16 cellular contexts compared by ENCODE assay signal in the genomic region with DNA sequence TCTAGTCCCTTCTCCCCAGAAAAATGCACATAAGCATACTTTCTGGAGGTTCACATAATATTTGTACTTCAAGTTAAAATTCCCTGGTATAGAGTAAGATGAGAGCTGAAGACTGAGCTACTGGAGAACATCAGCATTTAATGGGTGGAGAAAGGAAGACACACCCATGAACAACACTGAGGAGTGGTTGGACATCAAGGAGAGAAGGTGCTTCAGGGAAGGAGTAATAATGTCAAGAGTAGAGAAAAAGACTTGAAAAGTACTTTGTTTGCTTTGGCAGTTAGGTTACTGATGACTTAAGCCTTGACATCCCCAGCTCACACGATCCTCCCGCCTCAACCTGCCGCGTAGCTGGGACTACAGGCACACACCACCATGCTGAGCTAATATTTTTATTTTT. TPM values are rescaled to one million over a fixed set of nuclear protein-coding genes. Genes with fewer than 3 reads are reported as not detected.
DNase-seq lines count a peak whose midpoint lies in the region; ATAC-seq and TF ChIP-seq lines count a peak whose summit lies in the region.
"Had no signal": no experiment of that assay in that cellular context is flagged by ENCODE, and none has a peak within 500 bp of the region (broad histone marks: within the 10 kb centered on the region; RNA-seq: fewer than 3 reads in every experiment).

No MANE protein-coding gene starts in this region.

- ATAC-seq in lung (ENCODE audit: insufficient read depth, low FRiP score): peak; percentile 58
- no peak for ATAC-seq in naive thymus-derived CD8-positive, alpha-beta T cell
- ATAC-seq: A549, HepG2 had no signal

- H2AFZ ChIP-seq in MM.1S (ENCODE audit: low read length): no peak overlapping the region

- no peak overlapping the region for H3K4me3 ChIP-seq in MM.1S (ENCODE audit: low read length)
- H3K4me3 ChIP-seq in lung: no peak overlapping the region
- H3K4me3 ChIP-seq: A549 had no signal

- H3K36me3 Mint-ChIP-seq in activated naive CD4-positive, alpha-beta T cell treated with anti-CD3 and anti-CD28 coated beads, Interleukin-2, amount 50 U/mL, for 24 hours: peaks cover 15% of the 10 kb centered on the region
- H3K36me3 Mint-ChIP-seq in activated naive CD4-positive, alpha-beta T cell treated with anti-CD3 and anti-CD28 coated beads for 36 hours (ENCODE audit: low read depth): peaks cover 34% of the 10 kb centered on the region
- H3K36me3 Mint-ChIP-seq in naive thymus-derived CD8-positive, alpha-beta T cell: peaks cover 6 to 41% (median 33%) of the 10 kb centered on the region in 3 donors

- peak overlapping the region; percentile 34; the same call in 1 of the 2 replicates for H3K27ac ChIP-seq in MM.1S (ENCODE audit: low read length)
- no peak overlapping the region for H3K27ac ChIP-seq in lung (ENCODE audit: low read depth in 1 of 2, low read length in 1 of 2)
- H3K27ac ChIP-seq: A549, C4-2B had no signal

- no peak for DNase-seq in activated naive CD4-positive, alpha-beta T cell treated with anti-CD3 and anti-CD28 coated beads for 36 hours
- no peak for DNase-seq in MM.1S
- DNase-seq in lung (ENCODE audit: low spot score): no peak
- no peak for DNase-seq in DMS153 (lab: John Stamatoyannopoulos, UW)
- DNase-seq in NCI-H2196 treated with DMSO at 0.1 percent for 48 hours (lab: John Stamatoyannopoulos, UW; ENCODE audit: unreplicated experiment): no peak
- DNase-seq in naive thymus-derived CD8-positive, alpha-beta T cell: no peak
- DNase-seq: BE2C; CD4-positive, alpha-beta memory T cell; DMS79 treated with DMSO at 0.1 percent for 48 hours; EL; GOT3; H9 had no signal

- H3K4me1 ChIP-seq in MM.1S (ENCODE audit: low read length) (peaks cover 11% of the 10 kb centered on the region), lung (ENCODE audit: control insufficient read depth in 2 of 2, insufficient read depth in 2 of 2, low read length in 2 of 2) (no peaks in the 10 kb centered on the region)
- H3K4me1 ChIP-seq: A549, BE2C had no signal

- no peak overlapping the region for H3K4me3 Mint-ChIP-seq in activated naive CD4-positive, alpha-beta T cell treated with anti-CD3 and anti-CD28 coated beads, Interleukin-2, amount 50 U/mL, for 24 hours
- H3K4me3 Mint-ChIP-seq in activated naive CD4-positive, alpha-beta T cell treated with anti-CD3 and anti-CD28 coated beads for 36 hours: no peak overlapping the region
- H3K4me3 Mint-ChIP-seq in naive thymus-derived CD8-positive, alpha-beta T cell: no peak overlapping the region
- H3K4me3 Mint-ChIP-seq: CD4-positive, alpha-beta memory T cell; H9 had no signal

- H3K4me2 ChIP-seq in MM.1S (ENCODE audit: low read depth, low read length): no peak overlapping the region; the same call in 1 of the 2 replicates
- H3K4me2 ChIP-seq: A549 had no signal

- H3K27me3 ChIP-seq in MM.1S (replicated peaks; ENCODE audit: insufficient read depth, low read length) (no peaks in the 10 kb centered on the region), lung (ENCODE audit: control insufficient read depth, insufficient read depth) (no peaks in the 10 kb centered on the region)
- H3K27me3 ChIP-seq: BE2C had no signal

- H3K27ac Mint-ChIP-seq in activated naive CD4-positive, alpha-beta T cell treated with anti-CD3 and anti-CD28 coated beads, Interleukin-2, amount 50 U/mL, for 24 hours: peak overlapping the region; percentile 32
- H3K27ac Mint-ChIP-seq in activated naive CD4-positive, alpha-beta T cell treated with anti-CD3 and anti-CD28 coated beads for 36 hours: no peak overlapping the region
- H3K27ac Mint-ChIP-seq in naive thymus-derived CD8-positive, alpha-beta T cell: peak overlapping the region in 1 of 10 donors; percentile 73
- H3K27ac Mint-ChIP-seq: H9 had no signal

- no peaks in the 10 kb centered on the region for H3K79me2 ChIP-seq in MM.1S (ENCODE audit: low read length)

- WGBS in lung, 2 donors: 78 to 86% methylated on average over 4 of the region's 4 CpGs

- no peak overlapping the region for H3K9ac ChIP-seq in MM.1S (ENCODE audit: low read length)

- CTCF ChIA-PET in activated naive CD4-positive, alpha-beta T cell treated with anti-CD3 and anti-CD28 coated beads for 36 hours (lab: Charles Lee): interaction anchor here (0.9 to 4.7 kb wide), 5 partner anchors 11 to 64 kb away, joined by 3 to 29 read pairs (median 4); no protein-coding TSS in a partner anchor

- intact Hi-C loops in activated naive CD4-positive, alpha-beta T cell treated with anti-CD3 and anti-CD28 coated beads for 36 hours (cut with micrococcal nuclease): no loop called here

- H3K27me3 Mint-ChIP-seq in activated naive CD4-positive, alpha-beta T cell treated with anti-CD3 and anti-CD28 coated beads, Interleukin-2, amount 50 U/mL, for 24 hours: no peaks in the 10 kb centered on the region
- no peaks in the 10 kb centered on the region for H3K27me3 Mint-ChIP-seq in activated naive CD4-positive, alpha-beta T cell treated with anti-CD3 and anti-CD28 coated beads for 36 hours (ENCODE audit: low read depth)
- H3K27me3 Mint-ChIP-seq in naive thymus-derived CD8-positive, alpha-beta T cell: no peaks in the 10 kb centered on the region
- H3K27me3 Mint-ChIP-seq: CD4-positive, alpha-beta memory T cell had no signal

- no peaks in the 10 kb centered on the region for H3K4me1 Mint-ChIP-seq in activated naive CD4-positive, alpha-beta T cell treated with anti-CD3 and anti-CD28 coated beads, Interleukin-2, amount 50 U/mL, for 24 hours
- H3K4me1 Mint-ChIP-seq in activated naive CD4-positive, alpha-beta T cell treated with anti-CD3 and anti-CD28 coated beads for 36 hours (ENCODE audit: low read depth): no peaks in the 10 kb centered on the region
- H3K4me1 Mint-ChIP-seq in naive thymus-derived CD8-positive, alpha-beta T cell: no peaks in the 10 kb centered on the region
- H3K4me1 Mint-ChIP-seq: CD4-positive, alpha-beta memory T cell; H9 had no signal

- H3K9me3 ChIP-seq in MM.1S (replicated peaks; ENCODE audit: insufficient read depth, low read length): no peaks in the 10 kb centered on the region
- H3K9me3 ChIP-seq in lung (ENCODE audit: control insufficient read depth in 2 of 2, insufficient read depth in 1 of 2, low read length in 1 of 2): no peaks in the 10 kb centered on the region
- H3K9me3 ChIP-seq: A549, BE2C had no signal

- H3K36me3 ChIP-seq in MM.1S (replicated peaks; ENCODE audit: insufficient read depth, low read length) (peaks cover 22% of the 10 kb centered on the region), lung (ENCODE audit: control insufficient read depth in 2 of 2, insufficient read depth in 2 of 2, low read length in 2 of 2) (peaks cover 37 to 42% of the 10 kb centered on the region in 2 donors)

- H3K9me3 Mint-ChIP-seq in activated naive CD4-positive, alpha-beta T cell treated with anti-CD3 and anti-CD28 coated beads, Interleukin-2, amount 50 U/mL, for 24 hours: no peaks in the 10 kb centered on the region
- no peaks in the 10 kb centered on the region for H3K9me3 Mint-ChIP-seq in activated naive CD4-positive, alpha-beta T cell treated with anti-CD3 and anti-CD28 coated beads for 36 hours
- H3K9me3 Mint-ChIP-seq in naive thymus-derived CD8-positive, alpha-beta T cell: no peaks in the 10 kb centered on the region
- H3K9me3 Mint-ChIP-seq: CD4-positive, alpha-beta memory T cell; H9 had no signal

- no peaks in the 10 kb centered on the region for H4K20me1 ChIP-seq in MM.1S (ENCODE audit: insufficient read depth, low read length)

- peaks cover 4% of the 10 kb centered on the region; the same call in 1 of the 2 replicates for H3F3A ChIP-seq in MM.1S (ENCODE audit: insufficient read depth, low read length)

- POLR2A ChIA-PET in naive thymus-derived CD8-positive, alpha-beta T cell (lab: Charles Lee): no interaction called here

- TF ChIP-seq CTCF in MM.1S (IDR thresholded peaks at IDR 0.05; ENCODE audit: low read length): no peak
- TF ChIP-seq CTCF in lung (IDR thresholded peaks at IDR 0.05; ENCODE audit: control extremely low read depth, extremely low read depth): no peak

- H3K9me2 ChIP-seq in MM.1S (replicated peaks; ENCODE audit: insufficient read depth, low read length): no peaks in the 10 kb centered on the region

RNA-seq across cellular contexts. Expression of gene PEA15, which starts 21.9 kb away (rescaled TPM):
- 10 to 100 TPM; 34.3 to 42.0 TPM for total RNA-seq in activated naive CD4-positive, alpha-beta T cell treated with anti-CD3 and anti-CD28 coated beads for 36 hours
- total RNA-seq in lung: 100 to 1,000 TPM in 1 of 2 donors, 10 to 100 TPM in 1; 76.0 to 133 TPM
- 100 to 1,000 TPM; 139 to 261 TPM for polyA plus RNA-seq in lung
- total RNA-seq in naive thymus-derived CD8-positive, alpha-beta T cell: 10 to 100 TPM; 13.1 to 13.2 TPM
- 1 to 10 TPM; 3.9 to 4.6 (median 4.3) TPM for polyA plus RNA-seq in naive thymus-derived CD8-positive, alpha-beta T cell

RNA-seq across cellular contexts. Expression of gene DCAF8, which starts 35.3 kb away (rescaled TPM):
- 100 to 1,000 TPM; 218 to 226 TPM for total RNA-seq in activated naive CD4-positive, alpha-beta T cell treated with anti-CD3 and anti-CD28 coated beads for 36 hours
- 100 to 1,000 TPM; 104 to 207 TPM for total RNA-seq in lung
- 10 to 100 TPM; 64.0 to 72.4 TPM for polyA plus RNA-seq in lung
- 100 to 1,000 TPM; 256 TPM for total RNA-seq in naive thymus-derived CD8-positive, alpha-beta T cell
- polyA plus RNA-seq in naive thymus-derived CD8-positive, alpha-beta T cell: 10 to 100 TPM; 46.9 to 51.6 (median 49.5) TPM

RNA-seq across cellular contexts. Expression of gene CASQ1, which starts 36.7 kb away (rescaled TPM):
- not detected for total RNA-seq in activated naive CD4-positive, alpha-beta T cell treated with anti-CD3 and anti-CD28 coated beads for 36 hours
- total RNA-seq in lung: under 1 TPM; 0.25 to 0.37 TPM
- under 1 TPM; 0.08 to 0.26 TPM for polyA plus RNA-seq in lung
- total RNA-seq in naive thymus-derived CD8-positive, alpha-beta T cell: not detected
- not detected for polyA plus RNA-seq in naive thymus-derived CD8-positive, alpha-beta T cell
- total RNA-seq: CD4-positive, alpha-beta memory T cell had no signal
- polyA plus RNA-seq: CD4-positive, alpha-beta memory T cell had no signal

RNA-seq across cellular contexts. Expression of gene PEX19, which starts 57.9 kb away (rescaled TPM):
- total RNA-seq in activated naive CD4-positive, alpha-beta T cell treated with anti-CD3 and anti-CD28 coated beads for 36 hours: 10 to 100 TPM; 58.3 to 65.4 TPM
- 10 to 100 TPM; 55.9 to 60.7 TPM for total RNA-seq in lung
- polyA plus RNA-seq in lung: 10 to 100 TPM; 13.1 to 33.0 TPM
- total RNA-seq in naive thymus-derived CD8-positive, alpha-beta T cell: 10 to 100 TPM; 67.6 to 72.1 TPM
- 10 to 100 TPM; 49.7 to 56.2 (median 53.1) TPM for polyA plus RNA-seq in naive thymus-derived CD8-positive, alpha-beta T cell
